Comparison of ENCODE assay signal across 30 cellular contexts in genomic region chr3:43616034-43616433, GRCh38.
"Had no signal": no experiment of that assay in that cellular context is flagged by ENCODE, and none has a peak within 500 bp of the region (broad histone marks: within the 10 kb centered on the region; RNA-seq: fewer than 3 reads in every experiment).

No MANE protein-coding gene starts in this region.

- H3K4me1 ChIP-seq: breast epithelium, SJCRH30 had no signal

- H3K27me3 ChIP-seq: adrenal gland, body of pancreas, breast epithelium, SJCRH30 had no signal

- DNase-seq: activated B cell treated with CpG ODN at 0.5 μM for 24 hours; activated CD4-positive, alpha-beta memory T cell treated with anti-CD3 and anti-CD28 coated beads for 36 hours; activated CD4-positive, alpha-beta T cell treated with anti-CD3 and anti-CD28 coated beads for 4 hours; activated CD4-positive, alpha-beta T cell treated with anti-CD3 and anti-CD28 coated beads, Interleukin-2, amount 50 U/mL, for 1 hour; activated CD4-positive, CD25-positive, alpha-beta regulatory T cell treated with anti-CD3 and anti-CD28 coated beads, Interleukin-2, amount 50 U/mL, for 72 hours; activated CD8-positive, alpha-beta memory T cell treated with anti-CD3 and anti-CD28 coated beads, Interleukin-2, amount 50 U/mL, for 4 hours; activated gamma-delta T cell treated with Interleukin-2 at 50 U/mL for 16 hours; activated naive CD4-positive, alpha-beta T cell treated with anti-CD3 and anti-CD28 coated beads for 36 hours; activated T-cell treated with anti-CD3 and anti-CD28 coated beads for 4 hours; activated T-cell treated with anti-CD3 and anti-CD28 coated beads, Interleukin-2, amount 50 U/mL, for 4 hours; adrenal gland; body of pancreas; NCI-H1092 treated with DMSO at 0.1 percent for 48 hours; NCI-H1417; NCI-H146; NCI-H187; NCI-H2029 treated with DMSO at 0.1 percent for 48 hours; NCI-H2171; NCI-H510A treated with DMSO at 0.1 percent for 48 hours; NCI-H526 treated with DMSO at 0.1 percent for 48 hours; NCI-H774; SHP77; SJCRH30; T1000 had no signal

- H3K9me3 ChIP-seq: adrenal gland, body of pancreas, breast epithelium, SJCRH30 had no signal

- FAIRE-seq: astrocyte, TTC549 had no signal

- H3K27ac ChIP-seq: adrenal gland, body of pancreas, breast epithelium, SJCRH30, SK-N-MC had no signal

- ATAC-seq: activated naive CD4-positive, alpha-beta T cell treated with anti-CD3 and anti-CD28 coated beads, Interleukin-2, amount 50 U/mL, for 72 hours; activated T-cell treated with anti-CD3 and anti-CD28 coated beads, Interleukin-2, amount 50 U/mL, for 4 hours; body of pancreas; Panc1 had no signal

- H3K36me3 ChIP-seq: adrenal gland, breast epithelium, SJCRH30 had no signal

- H3K4me3 ChIP-seq: adrenal gland, body of pancreas, breast epithelium, SJCRH30, SK-N-MC had no signal
